Comparison of ENCODE assay signal across 14 cellular contexts in the genomic region with DNA sequence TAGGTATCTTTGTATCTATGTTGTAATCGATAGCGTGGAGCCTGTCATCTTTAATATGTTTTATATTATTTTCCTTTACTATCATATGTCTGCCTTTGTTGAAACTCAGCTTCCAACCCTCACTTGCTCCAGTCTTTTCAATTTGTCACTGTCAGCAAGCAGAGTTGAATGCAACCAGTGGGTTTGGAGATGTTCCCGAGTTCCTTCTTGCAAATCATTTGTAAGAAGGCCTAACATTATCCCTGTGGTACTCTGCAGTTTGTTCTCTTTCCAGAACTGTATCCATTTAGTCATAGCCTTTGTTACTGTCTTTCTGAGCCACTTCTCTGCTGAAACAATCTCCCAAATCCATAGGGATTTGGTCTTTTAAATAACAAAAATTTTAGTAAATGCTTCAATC. TPM values are rescaled to one million over a fixed set of nuclear protein-coding genes. Genes with fewer than 3 reads are reported as not detected.
DNase-seq lines count a peak whose midpoint lies in the region; ATAC-seq and TF ChIP-seq lines count a peak whose summit lies in the region.
"Had no signal": no experiment of that assay in that cellular context is flagged by ENCODE, and none has a peak within 500 bp of the region (broad histone marks: within the 10 kb centered on the region; RNA-seq: fewer than 3 reads in every experiment).

No MANE protein-coding gene starts in this region.

- TF ChIP-seq CTCF in fibroblast of mammary gland (conservative IDR thresholded peaks at IDR 0.05; ENCODE audit: control insufficient read depth, insufficient read depth, low read depth, low read length) = no peak
- no peak for TF ChIP-seq CTCF in activated CD8-positive, alpha-beta T cell treated with anti-CD3 and anti-CD28 coated beads for 36 hours (IDR thresholded peaks at IDR 0.05)

- no peak overlapping the region for H3K4me3 ChIP-seq in fibroblast of mammary gland (ENCODE audit: control insufficient read depth, low read depth, low read length)
- H3K4me3 ChIP-seq in skeletal muscle cell (ENCODE audit: low read depth, low read length) = no peak overlapping the region
- H3K4me3 ChIP-seq in effector memory CD4-positive, alpha-beta T cell (ENCODE audit: insufficient read depth, low read depth, low read length, poor library complexity, severe bottlenecking) = no peak overlapping the region
- H3K4me3 ChIP-seq: PC-9 had no signal

- H3K27me3 Mint-ChIP-seq in activated CD8-positive, alpha-beta T cell treated with anti-CD3 and anti-CD28 coated beads for 36 hours = no peaks in the 10 kb centered on the region
- H3K27me3 Mint-ChIP-seq: IgD-negative memory B cell had no signal

- intact Hi-C loops in activated CD8-positive, alpha-beta T cell treated with anti-CD3 and anti-CD28 coated beads for 36 hours (cut with micrococcal nuclease) = no loop called here

- H3K27me3 ChIP-seq in effector memory CD4-positive, alpha-beta T cell (replicated peaks; ENCODE audit: control insufficient read depth, insufficient read depth, low read length, poor library complexity, severe bottlenecking) = no peaks in the 10 kb centered on the region

- H3K4me1 ChIP-seq in effector memory CD4-positive, alpha-beta T cell (ENCODE audit: control insufficient read depth, insufficient read depth, low read length, poor library complexity, severe bottlenecking) = no peaks in the 10 kb centered on the region

- CTCF ChIA-PET in activated CD8-positive, alpha-beta T cell treated with anti-CD3 and anti-CD28 coated beads for 36 hours (lab: Charles Lee) = interaction anchor here (1.4 kb wide), 1 partner anchor 11 kb away, joined by 6 read pairs; no protein-coding TSS in a partner anchor

- ATAC-seq in activated CD8-positive, alpha-beta T cell treated with anti-CD3 and anti-CD28 coated beads for 36 hours = no peak

- no peaks in the 10 kb centered on the region for H3K9me3 Mint-ChIP-seq in activated CD8-positive, alpha-beta T cell treated with anti-CD3 and anti-CD28 coated beads for 36 hours
- H3K9me3 Mint-ChIP-seq: IgD-negative memory B cell had no signal

- peak; percentile 27 for DNase-seq in G401 (ENCODE audit: low spot score)
- DNase-seq in amniotic epithelial cell (ENCODE audit: low read depth) = peak; percentile 72
- peak; percentile 58 for DNase-seq in fibroblast of mammary gland (ENCODE audit: low read depth)
- peak; percentile 35 for DNase-seq in skeletal muscle cell (ENCODE audit: low read depth)
- DNase-seq in activated CD8-positive, alpha-beta T cell treated with anti-CD3 and anti-CD28 coated beads for 36 hours = no peak
- no peak for DNase-seq in effector memory CD4-positive, alpha-beta T cell
- no peak for DNase-seq in T-helper 9 cell
- DNase-seq: C1 segment of cervical spinal cord, DMS 273 treated with DMSO at 0.1 percent for 48 hours, NCI-H1436, NCI-H2029 treated with DMSO at 0.1 percent for 48 hours, NCI-H69, PC-9 had no signal

- H3K4me3 Mint-ChIP-seq in activated CD8-positive, alpha-beta T cell treated with anti-CD3 and anti-CD28 coated beads for 36 hours = no peak overlapping the region
- H3K4me3 Mint-ChIP-seq: IgD-negative memory B cell had no signal

- H3K9me3 ChIP-seq in effector memory CD4-positive, alpha-beta T cell (ENCODE audit: control insufficient read depth, low read length) = no peaks in the 10 kb centered on the region

- peaks cover 40% of the 10 kb centered on the region for H3K36me3 Mint-ChIP-seq in activated CD8-positive, alpha-beta T cell treated with anti-CD3 and anti-CD28 coated beads for 36 hours (ENCODE audit: low read depth)

- in situ Hi-C loops in G401 (cut with HindIII; ENCODE audit: low sequenced_read_pairs) = no loop called here

- no peak overlapping the region for H3K27ac Mint-ChIP-seq in activated CD8-positive, alpha-beta T cell treated with anti-CD3 and anti-CD28 coated beads for 36 hours

- peaks cover 30% of the 10 kb centered on the region for H3K36me3 ChIP-seq in effector memory CD4-positive, alpha-beta T cell (ENCODE audit: control insufficient read depth, insufficient read depth, low read length)

- POLR2A ChIA-PET in activated CD8-positive, alpha-beta T cell treated with anti-CD3 and anti-CD28 coated beads for 36 hours (lab: Charles Lee) = no interaction called here

- no peaks in the 10 kb centered on the region for H3K4me1 Mint-ChIP-seq in activated CD8-positive, alpha-beta T cell treated with anti-CD3 and anti-CD28 coated beads for 36 hours (ENCODE audit: low read depth)

- no peak overlapping the region for H3K27ac ChIP-seq in effector memory CD4-positive, alpha-beta T cell (ENCODE audit: insufficient read depth, low read length, poor library complexity, severe bottlenecking)
- H3K27ac ChIP-seq: PC-9 had no signal

RNA-seq across cellular contexts. Expression of gene RNASEH2B, which starts 41.8 kb away (rescaled TPM):
- total RNA-seq in G401 (2014; rRNA removed; shearing (Covaris generic)) = 41.6 and 68.9 TPM in 2 replicates
- total RNA-seq in activated CD8-positive, alpha-beta T cell treated with anti-CD3 and anti-CD28 coated beads for 36 hours = 10 to 100 TPM; 63.5 to 69.4 TPM

Comparison
In these comparisons a context has a peak if more than half of its experiments do, and no peak if none do; other contexts are left out.
1. DNase-seq: peak in G401 (single experiment), amniotic epithelial cell (single experiment), fibroblast of mammary gland (single experiment) and skeletal muscle cell (single experiment); none in activated CD8-positive, alpha-beta T cell treated with anti-CD3 and anti-CD28 coated beads for 36 hours (single experiment), effector memory CD4-positive, alpha-beta T cell (0 of 3) and T-helper 9 cell (single experiment).